Comparison of ENCODE assay signal across 10 cellular contexts in the genomic region with DNA sequence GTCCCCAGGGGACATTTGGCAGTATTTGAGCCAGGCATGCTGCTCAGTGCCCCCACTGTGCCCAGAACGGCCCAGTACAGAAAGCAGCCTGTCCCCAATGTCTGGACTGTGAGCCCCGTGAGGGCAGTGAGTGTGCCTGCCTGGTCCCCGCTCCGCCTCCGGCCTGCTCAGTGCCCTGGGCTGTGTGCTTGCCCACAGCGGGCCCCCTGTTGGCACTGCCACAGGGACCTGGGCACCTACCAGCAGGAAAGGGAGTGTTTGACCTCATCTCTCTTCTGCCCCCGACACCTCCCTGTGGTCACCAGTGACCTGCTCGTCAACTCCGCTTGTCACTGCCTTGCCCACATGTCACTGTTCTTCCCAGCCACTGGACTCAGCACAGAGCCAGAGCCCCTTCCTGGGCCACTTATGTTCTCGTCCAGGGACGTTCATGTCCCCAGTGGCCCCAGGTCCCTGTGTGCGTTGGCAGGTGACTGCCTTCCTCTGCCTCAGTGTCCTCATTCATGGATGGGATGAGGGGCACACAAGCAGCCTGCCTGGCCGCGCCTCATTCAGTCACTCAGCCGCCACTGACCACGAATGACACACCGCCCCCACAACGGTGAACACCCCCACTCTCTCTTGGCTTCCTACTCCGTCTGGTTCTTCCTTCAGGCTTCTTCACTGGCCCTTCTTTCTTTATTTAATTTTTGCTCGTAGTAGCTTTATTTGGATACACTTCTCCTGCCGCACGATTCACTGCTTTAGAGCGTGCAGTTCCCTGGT. TPM values are rescaled to one million over a fixed set of nuclear protein-coding genes. Genes with fewer than 3 reads are reported as not detected.
DNase-seq lines count a peak whose midpoint lies in the region; ATAC-seq, FAIRE-seq and TF ChIP-seq lines count a peak whose summit lies in the region.
"Had no signal": no experiment of that assay in that cellular context is flagged by ENCODE, and none has a peak within 500 bp of the region (broad histone marks: within the 10 kb centered on the region; RNA-seq: fewer than 3 reads in every experiment).

No MANE protein-coding gene starts in this region.

- H3K4me3 ChIP-seq in IMR-90 (ENCODE audit: insufficient read depth, low read depth, low read length): no peak overlapping the region
- peak overlapping the region; percentile 12 for H3K4me3 ChIP-seq in astrocyte (ENCODE audit: insufficient read depth, low read depth, low read length)
- no peak overlapping the region for H3K4me3 ChIP-seq in naive thymus-derived CD4-positive, alpha-beta T cell (ENCODE audit: low read length)

- peaks cover 3 to 80% of the 10 kb centered on the region in 2 experiments; a peak in 3 of 4 replicates for H3K79me1 ChIP-seq in IMR-90 (ENCODE audit: low read depth in 1 of 2, low read length in 2 of 2)

- H3K9me3 Mint-ChIP-seq in CD14-positive monocyte (peaks cover 0 to 3% (median 0%) of the 10 kb centered on the region in 7 donors), astrocyte (ENCODE audit: unreplicated experiment) (no peaks in the 10 kb centered on the region)
- no peaks in the 10 kb centered on the region for H3K9me3 Mint-ChIP-seq in naive thymus-derived CD4-positive, alpha-beta T cell

- no peak overlapping the region; the same call in 1 of the 2 replicates for H3K27ac ChIP-seq in IMR-90 (ENCODE audit: insufficient read depth, low read length)
- H3K27ac ChIP-seq in astrocyte (ENCODE audit: low read depth, low read length): peak overlapping the region; percentile 88
- no peak overlapping the region for H3K27ac ChIP-seq in naive thymus-derived CD4-positive, alpha-beta T cell (ENCODE audit: low read depth, low read length)

- 0 out of 2 replicates have a peak overlapping the region, but pooled peaks have one; percentile 16 for H3K4ac ChIP-seq in IMR-90 (ENCODE audit: low read depth, low read length)

- H3K56ac ChIP-seq in IMR-90 (ENCODE audit: extremely low read depth, insufficient read depth, low read length): no peak overlapping the region

- no peaks in the 10 kb centered on the region for H3K27me3 ChIP-seq in IMR-90 (ENCODE audit: control insufficient read depth, insufficient read depth, low read length)
- H3K27me3 ChIP-seq in astrocyte (ENCODE audit: insufficient read depth, low read length): no peaks in the 10 kb centered on the region
- no peaks in the 10 kb centered on the region for H3K27me3 ChIP-seq in naive thymus-derived CD4-positive, alpha-beta T cell (ENCODE audit: control insufficient read depth in 2 of 2, insufficient read depth in 2 of 2, low read length in 2 of 2)

- no peaks in the 10 kb centered on the region for H3K9me3 ChIP-seq in IMR-90 (ENCODE audit: control insufficient read depth, insufficient read depth, low read length)
- H3K9me3 ChIP-seq in astrocyte (ENCODE audit: insufficient read depth, low read depth, low read length): no peaks in the 10 kb centered on the region
- no peaks in the 10 kb centered on the region for H3K9me3 ChIP-seq in naive thymus-derived CD4-positive, alpha-beta T cell (ENCODE audit: control insufficient read depth in 2 of 3, low read length in 3 of 3)

- POLR2A ChIA-PET in IMR-90 (lab: Charles Lee; ENCODE audit: unreplicated experiment): no interaction called here
- POLR2A ChIA-PET in naive thymus-derived CD4-positive, alpha-beta T cell (lab: Charles Lee): no interaction called here

- FAIRE-seq in astrocyte (lab: Jason Lieb, UNC) (no peak), GM12891 (lab: Jason Lieb, UNC) (no peak)

- peak overlapping the region; percentile 93 for H2AK5ac ChIP-seq in IMR-90 (ENCODE audit: low read depth, low read length)

- H3K4me1 ChIP-seq in IMR-90 (ENCODE audit: control insufficient read depth, insufficient read depth, low read length) (peaks cover 19% of the 10 kb centered on the region), astrocyte (ENCODE audit: insufficient read depth, low read length) (peaks cover 44% of the 10 kb centered on the region)
- H3K4me1 ChIP-seq in naive thymus-derived CD4-positive, alpha-beta T cell (ENCODE audit: control insufficient read depth in 2 of 2, insufficient read depth in 2 of 2, low read length in 2 of 2): peaks cover 11 to 19% of the 10 kb centered on the region in 2 donors

- H4K8ac ChIP-seq in IMR-90 (ENCODE audit: low read depth in 2 of 2, low read length in 2 of 2): no peak overlapping the region

- dilution Hi-C loops in IMR-90 (cut with HindIII; ENCODE audit: low sequenced_read_pairs, unreplicated experiment): no loop called here

- in situ Hi-C loops in IMR-90 (cut with MboI; ENCODE audit: low sequenced_read_pairs): no loop called here

- H3K27me3 Mint-ChIP-seq in CD14-positive monocyte (ENCODE audit: low read depth in 3 of 3): peaks cover 0 to 3% (median 2%) of the 10 kb centered on the region in 3 donors
- no peaks in the 10 kb centered on the region for H3K27me3 Mint-ChIP-seq in astrocyte (ENCODE audit: low read depth, unreplicated experiment)
- H3K27me3 Mint-ChIP-seq in naive thymus-derived CD4-positive, alpha-beta T cell: peaks cover 0 to 3% (median 0%) of the 10 kb centered on the region in 5 donors

- no peak overlapping the region for H3K9ac ChIP-seq in IMR-90 (ENCODE audit: low read depth, low read length)
- H3K9ac ChIP-seq in astrocyte (ENCODE audit: low read length): peak overlapping the region; percentile 72

- intact Hi-C loops in CD14-positive monocyte (cut with micrococcal nuclease): loop anchor here (5.0 to 10.0 kb wide), 4 partner anchors 43 to 74 kb away; a partner anchor contains a TSS
- intact Hi-C loops in IMR-90 (cut with micrococcal nuclease): loop anchor here (5.0 kb wide), 1 partner anchor 118 kb away; a partner anchor contains a TSS
- intact Hi-C loops in naive thymus-derived CD4-positive, alpha-beta T cell (cut with micrococcal nuclease): loop anchor here (5.0 to 10.0 kb wide), 3 partner anchors 253 to 724 kb away; a partner anchor contains a TSS

- WGBS in IMR-90 (ENCODE audit: extremely low coverage in 2 of 2, insufficient read length in 1 of 2), 2 experiments: 87% methylated on average over 10 of the region's 23 CpGs; no CpG with 5 or more reads in 1 of the 2 experiments

- peaks cover 13% of the 10 kb centered on the region for H3K36me3 ChIP-seq in IMR-90 (ENCODE audit: control insufficient read depth, insufficient read depth, low read length)
- no peaks in the 10 kb centered on the region for H3K36me3 ChIP-seq in astrocyte (ENCODE audit: insufficient read depth, low read length)
- H3K36me3 ChIP-seq in naive thymus-derived CD4-positive, alpha-beta T cell (ENCODE audit: control insufficient read depth in 2 of 3, insufficient read depth in 3 of 3, low read length in 3 of 3): peaks cover 0 to 39% (median 0%) of the 10 kb centered on the region in 3 experiments

- H3K36me3 Mint-ChIP-seq in CD14-positive monocyte: peaks cover 22 to 36% of the 10 kb centered on the region in 2 donors
- peaks cover 6% of the 10 kb centered on the region for H3K36me3 Mint-ChIP-seq in astrocyte (ENCODE audit: low read depth, unreplicated experiment)
- H3K36me3 Mint-ChIP-seq in naive thymus-derived CD4-positive, alpha-beta T cell: peaks cover 0 to 14% (median 4%) of the 10 kb centered on the region in 5 donors

- H3K4me3 Mint-ChIP-seq in CD14-positive monocyte (no peak overlapping the region), astrocyte (ENCODE audit: unreplicated experiment) (peak overlapping the region; percentile 76)
- peak overlapping the region; percentile 49 to 96 (median 74) for H3K4me3 Mint-ChIP-seq in naive thymus-derived CD4-positive, alpha-beta T cell

- H2AK9ac ChIP-seq in IMR-90 (replicated peaks; ENCODE audit: low read depth, low read length, poor library complexity): peak overlapping the region; percentile 89

- no peak overlapping the region; the same call in 1 of the 2 replicates for H4K91ac ChIP-seq in IMR-90 (ENCODE audit: insufficient read depth, low read depth, low read length)

- CTCF ChIA-PET in IMR-90 (lab: Yijun Ruan, JAX): no interaction called here
- CTCF ChIA-PET in naive thymus-derived CD4-positive, alpha-beta T cell (lab: Charles Lee): interaction anchor here (0.6 kb wide), 1 partner anchor 406 kb away, joined by 3 read pairs; no protein-coding TSS in a partner anchor

- H3K4me1 Mint-ChIP-seq in CD14-positive monocyte: peaks cover 42% of the 10 kb centered on the region
- peaks cover 26% of the 10 kb centered on the region for H3K4me1 Mint-ChIP-seq in astrocyte (ENCODE audit: low read depth, unreplicated experiment)
- H3K4me1 Mint-ChIP-seq in naive thymus-derived CD4-positive, alpha-beta T cell: peaks cover 33 to 76% (median 47%) of the 10 kb centered on the region in 7 donors

- peaks cover 68% of the 10 kb centered on the region for H4K20me1 ChIP-seq in IMR-90 (ENCODE audit: insufficient read depth, low read length)
- H4K20me1 ChIP-seq in astrocyte (ENCODE audit: insufficient read depth, low read length): peaks cover 67% of the 10 kb centered on the region

- peak overlapping the region; percentile 43 for H3K23ac ChIP-seq in IMR-90 (ENCODE audit: low read depth, low read length)

- peak overlapping the region in 4 of 7 donors; percentile 19 to 60 (median 48) for H3K27ac Mint-ChIP-seq in CD14-positive monocyte
- H3K27ac Mint-ChIP-seq in astrocyte (ENCODE audit: unreplicated experiment): peak overlapping the region; percentile 98
- H3K27ac Mint-ChIP-seq in naive thymus-derived CD4-positive, alpha-beta T cell: peak overlapping the region in 7 of 9 donors; percentile 4 to 92 (median 58)

- peaks cover 78% of the 10 kb centered on the region for H3K79me2 ChIP-seq in astrocyte (ENCODE audit: insufficient read depth, low read length)

- H3K9me1 ChIP-seq in IMR-90 (ENCODE audit: insufficient read depth, low read length): peaks cover 19% of the 10 kb centered on the region

- no peak overlapping the region; the same call in 1 of the 2 replicates for H2BK120ac ChIP-seq in IMR-90 (ENCODE audit: low read depth, low read length)

- peak overlapping the region; percentile 37 for H2AFZ ChIP-seq in IMR-90 (replicated peaks; ENCODE audit: low read length, poor library complexity)
- H2AFZ ChIP-seq in astrocyte (ENCODE audit: low read depth, low read length): no peak overlapping the region

- no peak for DNase-seq in CD14-positive monocyte (ENCODE audit: low spot score)
- peak; percentile 30 for DNase-seq in IMR-90
- no peak for DNase-seq in astrocyte (ENCODE audit: low read depth)
- DNase-seq in naive thymus-derived CD4-positive, alpha-beta T cell: no peak
- DNase-seq in dermis blood vessel endothelial cell: no peak
- no peak for DNase-seq in T-helper 9 cell
- no peak for DNase-seq in GM12891 (ENCODE audit: insufficient read length, low spot score)

- no peak overlapping the region for H3K14ac ChIP-seq in IMR-90 (replicated peaks; ENCODE audit: low read depth, low read length)

- TF ChIP-seq CTCF in CD14-positive monocyte (IDR thresholded peaks at IDR 0.05) (no peak), IMR-90 (conservative IDR thresholded peaks at IDR 0.05; ENCODE audit: low read depth, low read length) (no peak), astrocyte (IDR thresholded peaks at IDR 0.05; ENCODE audit: insufficient read depth, low read depth, low read length) (no peak)

- no peak overlapping the region for H3K4me2 ChIP-seq in IMR-90 (ENCODE audit: low read depth, low read length)
- H3K4me2 ChIP-seq in astrocyte (ENCODE audit: low read length): peak overlapping the region; percentile 100

- no peak overlapping the region for H3K18ac ChIP-seq in IMR-90 (ENCODE audit: low read depth, low read length)

- H2BK15ac ChIP-seq in IMR-90 (ENCODE audit: low read depth, low read length): no peak overlapping the region

- no peak for ATAC-seq in IMR-90 (ENCODE audit: low read depth)
- ATAC-seq in naive thymus-derived CD4-positive, alpha-beta T cell: no peak
- no peak for ATAC-seq in GM21360 (IDR thresholded peaks at IDR 0.05; ENCODE audit: unreplicated experiment)

- no peak overlapping the region for H2BK20ac ChIP-seq in IMR-90 (ENCODE audit: low read depth, low read length)

- TF ChIP-seq POLR2A in IMR-90 (IDR thresholded peaks at IDR 0.05; ENCODE audit: low read depth, low read length) (no peak), GM12891 (IDR thresholded peaks at IDR 0.05; ENCODE audit: low read depth, low read length) (no peak)

- TF ChIP-seq RAD21 in IMR-90 (IDR thresholded peaks at IDR 0.05; ENCODE audit: low read length): no peak

- H4K5ac ChIP-seq in IMR-90 (ENCODE audit: low read depth, low read length): no peak overlapping the region

- no TSS peak for BruUV-seq in IMR-90 (replicated peaks; lab: Mats Ljungman, UMichigan)

- no peak overlapping the region for H2BK5ac ChIP-seq in IMR-90 (ENCODE audit: low read depth, low read length, poor library complexity, severe bottlenecking)

RNA-seq across cellular contexts. Expression of a gene that starts 2.8 kb away (rescaled TPM):
- 1 to 10 TPM; 7.7 to 9.4 TPM for polyA plus RNA-seq in CD14-positive monocyte
- 21.5 and 24.4 TPM in 2 replicates for total RNA-seq in IMR-90 (2012; rRNA removed)
- 47.8 and 56.3 TPM in 2 replicates for polyA plus RNA-seq in IMR-90 (2012; rRNA removed)
- 34.0 and 49.4 TPM in 2 replicates for polyA plus RNA-seq in IMR-90 (2012; cell fraction: cytosol; rRNA removed)
- 57.9 and 195 TPM in 2 replicates for polyA plus RNA-seq in IMR-90 (2012; cell fraction: nucleus; rRNA removed; ENCODE audit: low replicate concordance)
- 47.0 and 51.8 TPM in 2 replicates for total RNA-seq in astrocyte
- 10 to 100 TPM; 60.7 to 90.7 (median 71.3) TPM for total RNA-seq in naive thymus-derived CD4-positive, alpha-beta T cell
- 10 to 100 TPM in 1 of 2 donors, 1 to 10 TPM in 1; 7.8 to 15.1 TPM for polyA plus RNA-seq in naive thymus-derived CD4-positive, alpha-beta T cell
- total RNA-seq in dermis blood vessel endothelial cell: 36.1 and 66.7 TPM in 2 replicates
- 18.0 TPM for polyA plus RNA-seq in GM12891 (2012; ENCODE audit: low read depth, missing spikeins)

RNA-seq across cellular contexts. Expression of a gene that starts 8.5 kb away (rescaled TPM):
- polyA plus RNA-seq in CD14-positive monocyte (1 to 10 TPM; 3.7 to 4.1 TPM), IMR-90 (2012; rRNA removed) (9.2 and 13.6 TPM in 2 replicates)
- total RNA-seq in IMR-90 (2012; rRNA removed) (3.2 and 4.2 TPM in 2 replicates), astrocyte (14.5 and 16.2 TPM in 2 replicates), dermis blood vessel endothelial cell (13.1 and 16.8 TPM in 2 replicates)
- 19.8 and 19.9 TPM in 2 replicates for polyA plus RNA-seq in IMR-90 (2012; cell fraction: cytosol; rRNA removed)
- 5.3 and 24.1 TPM in 2 replicates for polyA plus RNA-seq in IMR-90 (2012; cell fraction: nucleus; rRNA removed; ENCODE audit: low replicate concordance)
- 10 to 100 TPM in 1 of 5 experiments, 1 to 10 TPM in 4; 4.4 to 16.4 (median 8.0) TPM for total RNA-seq in naive thymus-derived CD4-positive, alpha-beta T cell
- 10 to 100 TPM in 1 of 2 donors, 1 to 10 TPM in 1; 4.6 to 15.0 TPM for polyA plus RNA-seq in naive thymus-derived CD4-positive, alpha-beta T cell
- 10.9 TPM for polyA plus RNA-seq in GM12891 (2012; ENCODE audit: low read depth, missing spikeins)

RNA-seq across cellular contexts. Expression of a gene that starts 25.7 kb away (rescaled TPM):
- polyA plus RNA-seq in CD14-positive monocyte: not detected
- total RNA-seq in IMR-90 (2012; rRNA removed): not detected in 2 replicates
- polyA plus RNA-seq in IMR-90 (2012; rRNA removed): not detected in 2 replicates
- not detected in 2 replicates for polyA plus RNA-seq in IMR-90 (2012; cell fraction: cytosol; rRNA removed)
- not detected in 2 replicates for polyA plus RNA-seq in IMR-90 (2012; cell fraction: nucleus; rRNA removed; ENCODE audit: low replicate concordance)
- not detected in 2 replicates for total RNA-seq in astrocyte
- total RNA-seq in naive thymus-derived CD4-positive, alpha-beta T cell: not detected
- not detected for polyA plus RNA-seq in naive thymus-derived CD4-positive, alpha-beta T cell
- total RNA-seq in dermis blood vessel endothelial cell: not detected in 2 replicates
- polyA plus RNA-seq in GM12891 (2012; ENCODE audit: low read depth, missing spikeins): not detected
- total RNA-seq: ureter had no signal

RNA-seq across cellular contexts. Expression of a gene that starts 28.6 kb away (rescaled TPM):
- polyA plus RNA-seq in CD14-positive monocyte (under 1 TPM in 1 of 2 donors, not detected in 1; 0.30 TPM), IMR-90 (2012; rRNA removed) (not detected in 2 replicates)
- total RNA-seq in IMR-90 (2012; rRNA removed) (not detected in 2 replicates), astrocyte (not detected in 2 replicates), dermis blood vessel endothelial cell (not detected in 2 replicates)
- polyA plus RNA-seq in IMR-90 (2012; cell fraction: cytosol; rRNA removed): 0.09 TPM in 1 of 2 replicates, not detected in the other
- polyA plus RNA-seq in IMR-90 (2012; cell fraction: nucleus; rRNA removed; ENCODE audit: low replicate concordance): not detected in 2 replicates
- 1 to 10 TPM in 1 of 5 experiments, under 1 TPM in 1, not detected in 3; 0.82 to 1.8 TPM for total RNA-seq in naive thymus-derived CD4-positive, alpha-beta T cell
- not detected for polyA plus RNA-seq in naive thymus-derived CD4-positive, alpha-beta T cell
- 2.4 TPM for polyA plus RNA-seq in GM12891 (2012; ENCODE audit: low read depth, missing spikeins)
- total RNA-seq: ureter had no signal

RNA-seq across cellular contexts. Expression of a gene that starts 30.0 kb away (rescaled TPM):
- not detected for polyA plus RNA-seq in CD14-positive monocyte
- not detected in 2 replicates for total RNA-seq in IMR-90 (2012; rRNA removed)
- not detected in 2 replicates for polyA plus RNA-seq in IMR-90 (2012; rRNA removed)
- polyA plus RNA-seq in IMR-90 (2012; cell fraction: cytosol; rRNA removed): not detected in 2 replicates
- polyA plus RNA-seq in IMR-90 (2012; cell fraction: nucleus; rRNA removed; ENCODE audit: low replicate concordance): 0.36 and 0.60 TPM in 2 replicates
- total RNA-seq in astrocyte: 0.68 TPM in 1 of 2 replicates, not detected in the other
- total RNA-seq in naive thymus-derived CD4-positive, alpha-beta T cell: 10 to 100 TPM in 3 of 5 experiments, 1 to 10 TPM in 2; 5.6 to 11.5 (median 10.6) TPM
- polyA plus RNA-seq in naive thymus-derived CD4-positive, alpha-beta T cell: not detected
- not detected in 2 replicates for total RNA-seq in dermis blood vessel endothelial cell
- 0.63 TPM for polyA plus RNA-seq in GM12891 (2012; ENCODE audit: low read depth, missing spikeins)
- total RNA-seq: HT-29 had no signal

Comparison
In these comparisons a context has a peak if more than half of its experiments do, and no peak if none do; other contexts are left out.
1. H3K27ac Mint-ChIP-seq: peak in every context shown above with its lines; median percentile 98 in astrocyte; 58 in naive thymus-derived CD4-positive, alpha-beta T cell; 48 in CD14-positive monocyte.
2. H3K4me3 Mint-ChIP-seq: peak in astrocyte (single experiment) and naive thymus-derived CD4-positive, alpha-beta T cell (10 of 10); none in CD14-positive monocyte (0 of 2).